15 cellular contexts compared by ENCODE assay signal in the genomic region with DNA sequence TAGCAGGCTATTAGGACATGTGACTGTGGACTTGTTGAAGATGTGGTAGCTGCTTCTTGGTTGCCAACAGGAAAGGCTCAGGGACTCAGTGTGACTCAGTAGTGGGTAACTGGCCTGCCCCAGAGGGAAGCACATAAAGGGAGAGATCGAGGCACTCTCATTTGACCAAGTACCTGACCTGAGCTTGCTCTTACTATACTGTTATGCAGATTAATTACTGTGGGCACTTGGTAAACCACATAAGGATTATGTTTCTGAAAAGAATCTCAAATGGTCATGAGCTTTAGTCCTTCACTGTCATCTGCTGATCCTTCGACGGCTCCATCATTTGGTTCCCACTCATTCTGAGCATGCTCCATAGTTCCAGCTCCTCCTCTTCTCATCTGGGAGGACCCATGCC.
"Had no signal": no experiment of that assay in that cellular context is flagged by ENCODE, and none has a peak within 500 bp of the region (broad histone marks: within the 10 kb centered on the region; RNA-seq: fewer than 3 reads in every experiment).

No MANE protein-coding gene starts in this region.

- H3K4me1 ChIP-seq: transverse colon had no signal

- H3K27ac ChIP-seq: dorsolateral prefrontal cortex, SK-N-MC, transverse colon, WERI-Rb-1 had no signal

- H3K27me3 Mint-ChIP-seq: activated CD8-positive, alpha-beta T cell treated with anti-CD3 and anti-CD28 coated beads for 36 hours; stimulated activated naive B cell treated with anti-CD40 and anti-IgM and Interleukin-4, amounts not matched to agents 10 μg/mL and 1 μg/mL and 100 μg/mL, for 72 hours; T-cell had no signal

- H3K27me3 ChIP-seq: dorsolateral prefrontal cortex, transverse colon had no signal

- H3K9me3 Mint-ChIP-seq: activated CD8-positive, alpha-beta T cell treated with anti-CD3 and anti-CD28 coated beads for 36 hours; activated naive CD4-positive, alpha-beta T cell treated with anti-CD3 and anti-CD28 coated beads, Interleukin-2, amount 50 U/mL, for 72 hours; stimulated activated naive B cell treated with anti-CD40 and anti-IgM and Interleukin-4, amounts not matched to agents 10 μg/mL and 1 μg/mL and 100 μg/mL, for 72 hours; T-cell had no signal

- H3K4me3 ChIP-seq: dorsolateral prefrontal cortex, SK-N-MC, smooth muscle cell, transverse colon had no signal

- H3K27ac Mint-ChIP-seq: activated CD8-positive, alpha-beta T cell treated with anti-CD3 and anti-CD28 coated beads for 36 hours; T-cell had no signal

- H3K9me3 ChIP-seq: transverse colon had no signal

- DNase-seq: activated CD4-positive, alpha-beta T cell treated with anti-CD3 and anti-CD28 coated beads for 4 hours; activated CD8-positive, alpha-beta T cell treated with anti-CD3 and anti-CD28 coated beads for 36 hours; activated effector memory CD4-positive, alpha-beta T cell treated with Interleukin-2 at 50 U/mL for 16 hours; amygdala; dorsolateral prefrontal cortex; nucleus accumbens; right cardiac atrium; stimulated activated naive B cell treated with anti-CD40 and anti-IgM and Interleukin-4, amounts not matched to agents 10 μg/mL and 1 μg/mL and 100 μg/mL, for 72 hours; substantia nigra; T-cell; transverse colon; WERI-Rb-1 had no signal

- H3K4me3 Mint-ChIP-seq: activated CD8-positive, alpha-beta T cell treated with anti-CD3 and anti-CD28 coated beads for 36 hours; stimulated activated naive B cell treated with anti-CD40 and anti-IgM and Interleukin-4, amounts not matched to agents 10 μg/mL and 1 μg/mL and 100 μg/mL, for 72 hours; T-cell had no signal
